ENCODE assay signal across 1 cellular context in the genomic region with DNA sequence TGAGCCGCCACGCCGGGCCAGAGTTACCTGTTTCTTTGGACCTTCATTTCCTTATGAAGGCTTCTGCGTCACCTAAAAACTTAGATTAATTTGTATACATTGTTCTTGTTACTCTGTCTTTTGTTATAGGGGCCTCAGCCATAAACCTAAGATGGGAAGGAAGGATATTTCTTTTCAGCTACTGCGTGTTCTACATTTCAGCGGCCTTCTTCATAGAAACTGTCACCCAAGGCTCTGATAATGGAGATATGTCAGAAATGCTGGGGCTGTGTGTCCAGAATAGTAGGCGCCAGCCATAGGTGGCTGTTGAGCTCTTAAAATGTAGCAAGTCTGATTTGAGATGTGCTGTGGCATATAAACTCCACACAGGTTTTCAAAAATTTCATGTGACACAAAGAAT.
TF ChIP-seq lines count a peak whose summit lies in the region.

No MANE protein-coding gene starts in this region.

TF ChIP-seq in GM23338, 12 proteins besides CTCF, POLR2A, EP300 and RAD21 (continued from another document):
- TF ChIP-seq ZNF462 (CRISPR knock-in tag; IDR thresholded peaks at IDR 0.05): no peak
- TF ChIP-seq POLR2AphosphoS5 (IDR thresholded peaks at IDR 0.05; ENCODE audit: low read depth): no peak
- TF ChIP-seq EZH2 (IDR thresholded peaks at IDR 0.05; ENCODE audit: low read depth, unreplicated experiment): no peak
- TF ChIP-seq ZNF331 (CRISPR knock-in tag; IDR thresholded peaks at IDR 0.05; ENCODE audit: low read depth): no peak
- TF ChIP-seq CREB1 (CRISPR knock-in tag; IDR thresholded peaks at IDR 0.05; ENCODE audit: low read depth): no peak
- TF ChIP-seq JUNB (IDR thresholded peaks at IDR 0.05; ENCODE audit: unreplicated experiment): no peak
- TF ChIP-seq ETS1 (IDR thresholded peaks at IDR 0.05): no peak
